In the genomic region with DNA sequence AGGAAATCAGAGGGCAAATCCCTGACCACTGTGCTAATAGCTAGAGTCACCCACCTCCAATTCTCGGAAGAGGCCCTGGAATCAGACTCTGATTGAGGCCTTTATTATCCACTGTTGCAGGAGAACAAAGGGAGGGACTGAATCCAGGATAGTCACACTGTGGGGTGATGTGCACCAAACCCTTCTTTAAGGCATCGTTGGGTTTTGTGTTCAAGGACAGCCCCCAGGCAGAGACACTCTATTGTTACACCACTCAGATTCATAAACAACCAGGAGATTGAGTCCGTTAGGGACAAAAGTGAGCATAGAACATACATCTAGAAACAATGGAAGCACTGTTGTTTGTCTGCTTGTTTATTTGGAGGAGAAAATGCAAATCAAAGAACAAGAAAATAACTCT, we compare ENCODE assay signal across 19 cellular contexts.
A peak's percentile ranks its signal among the peaks of the same experiment; 100 is the strongest.
DNase-seq lines count a peak whose midpoint lies in the region; ATAC-seq and TF ChIP-seq lines count a peak whose summit lies in the region.
"Had no signal": no experiment of that assay in that cellular context is flagged by ENCODE, and none has a peak within 500 bp of the region (broad histone marks: within the 10 kb centered on the region; RNA-seq: fewer than 3 reads in every experiment).

No MANE protein-coding gene starts in this region.

- no peak overlapping the region for H4K8ac ChIP-seq in mesendoderm (ENCODE audit: low read depth, low read length)

- H2BK120ac ChIP-seq in mesendoderm (ENCODE audit: low read depth, low read length): no peak overlapping the region

- H3K18ac ChIP-seq in mesendoderm (ENCODE audit: low read length): no peak overlapping the region

- no peak overlapping the region for H3K4me3 ChIP-seq in colonic mucosa
- H3K4me3 ChIP-seq in heart left ventricle: no peak overlapping the region
- H3K4me3 ChIP-seq in mesendoderm (ENCODE audit: low read length): no peak overlapping the region
- H3K4me3 ChIP-seq: A549; BLaER1 treated with 17β-estradiol and CSF1 and Interleukin-3, amounts not matched to agents 10 nM and 100 nM; PC-9 had no signal

- no peaks in the 10 kb centered on the region for H3K79me2 ChIP-seq in mesendoderm (ENCODE audit: control insufficient read depth, insufficient read depth, low read length)

- H3K4me2 ChIP-seq in mesendoderm (ENCODE audit: low read length): no peak overlapping the region
- H3K4me2 ChIP-seq: A549; BLaER1 treated with 17β-estradiol and CSF1 and Interleukin-3, amounts not matched to agents 10 nM and 100 nM; PC-9 had no signal

- H3K23ac ChIP-seq in mesendoderm (ENCODE audit: low read length): no peak overlapping the region

- no peak overlapping the region for H3K4ac ChIP-seq in mesendoderm (ENCODE audit: low read depth, low read length)

- TF ChIP-seq POLR2A in heart left ventricle (IDR thresholded peaks at IDR 0.05): no peak

- H3K9me3 ChIP-seq in colonic mucosa (no peaks in the 10 kb centered on the region), heart left ventricle (no peaks in the 10 kb centered on the region)
- H3K9me3 ChIP-seq: A549; BLaER1 treated with 17β-estradiol and CSF1 and Interleukin-3, amounts not matched to agents 10 nM and 100 nM had no signal

- H2BK5ac ChIP-seq in mesendoderm (ENCODE audit: low read length): no peak overlapping the region

- H3K9ac ChIP-seq in colonic mucosa (ENCODE audit: low read depth in 2 of 2, low read length in 2 of 2): no peak overlapping the region
- no peak overlapping the region for H3K9ac ChIP-seq in mesendoderm (ENCODE audit: low read length)
- H3K9ac ChIP-seq: BLaER1 treated with 17β-estradiol and CSF1 and Interleukin-3, amounts not matched to agents 10 nM and 100 nM had no signal

- WGBS in heart left ventricle, 4 donors: 78 to 86% (median 84%) methylated on average over 3 of the region's 3 CpGs
- no CpG with 5 or more reads among the region's 3 CpGs for WGBS in mesendoderm (ENCODE audit: extremely low coverage, insufficient coverage, low lambda C conversion rate)

- no peaks in the 10 kb centered on the region for H3K27me3 ChIP-seq in colonic mucosa
- no peaks in the 10 kb centered on the region for H3K27me3 ChIP-seq in heart left ventricle
- no peaks in the 10 kb centered on the region for H3K27me3 ChIP-seq in mesendoderm (ENCODE audit: insufficient read depth, low read length, poor library complexity)
- H3K27me3 ChIP-seq: BLaER1 treated with 17β-estradiol and CSF1 and Interleukin-3, amounts not matched to agents 10 nM and 100 nM had no signal

- in situ Hi-C loops in SK-MEL-5 (cut with HindIII; ENCODE audit: low pct_unique_long_range_greater_than_20kb, low sequenced_read_pairs): no loop called here

- intact Hi-C loops in sciatic nerve (cut with DNase I) (no loop called here), colonic mucosa (cut with DNase I) (loop anchor here (10.0 kb wide), 1 partner anchor 54 kb away; no protein-coding TSS in a partner anchor), heart left ventricle (cut with DNase I) (no loop called here)

- H3K79me1 ChIP-seq in mesendoderm (ENCODE audit: low read length): no peaks in the 10 kb centered on the region

- ATAC-seq in sciatic nerve (peak; percentile 32), heart left ventricle (no peak)
- ATAC-seq: A549 had no signal

- H2AK5ac ChIP-seq in mesendoderm (ENCODE audit: low read length): no peak overlapping the region

- DNase-seq in SK-MEL-5 (ENCODE audit: low read depth, low spot score) (peak; percentile 94), foreskin melanocyte (peak; percentile 75), medulla oblongata (ENCODE audit: extremely low spot score) (peak; percentile 89), sciatic nerve (ENCODE audit: low spot score) (no peak), colonic mucosa (no peak), heart left ventricle (no peak), mesendoderm (no peak)
- DNase-seq in stimulated activated CD4-positive, alpha-beta T cell treated with anti-CD3 and anti-CD28 coated beads, Interleukin-4, amount 100 ng/mL, for 1 hour: no peak
- DNase-seq: CD8-positive, alpha-beta memory T cell; HFFc6; IMR-90; NCI-H1436; NCI-H1930; NCI-H526; PC-9; SIG-M5 had no signal

- TF ChIP-seq CTCF in colonic mucosa (IDR thresholded peaks at IDR 0.05): no peak
- no peak for TF ChIP-seq CTCF in heart left ventricle (IDR thresholded peaks at IDR 0.05)

- H3K36me3 ChIP-seq in colonic mucosa: no peaks in the 10 kb centered on the region
- H3K36me3 ChIP-seq in heart left ventricle: no peaks in the 10 kb centered on the region
- H3K36me3 ChIP-seq in mesendoderm (ENCODE audit: control insufficient read depth, insufficient read depth, low read length): no peaks in the 10 kb centered on the region
- H3K36me3 ChIP-seq: BLaER1 treated with 17β-estradiol and CSF1 and Interleukin-3, amounts not matched to agents 10 nM and 100 nM had no signal

- no peak overlapping the region for H4K5ac ChIP-seq in mesendoderm (ENCODE audit: low read length)

- H3K27ac ChIP-seq in colonic mucosa (no peak overlapping the region), heart left ventricle (no peak overlapping the region), mesendoderm (ENCODE audit: low read depth, low read length) (no peak overlapping the region)
- H3K27ac ChIP-seq: A549; BLaER1 treated with 17β-estradiol and CSF1 and Interleukin-3, amounts not matched to agents 10 nM and 100 nM; PC-9; RWPE1 had no signal

- H3K4me1 ChIP-seq in colonic mucosa (no peaks in the 10 kb centered on the region), heart left ventricle (no peaks in the 10 kb centered on the region), mesendoderm (ENCODE audit: control insufficient read depth, low read depth, low read length) (no peaks in the 10 kb centered on the region)
- H3K4me1 ChIP-seq: A549; BLaER1 treated with 17β-estradiol and CSF1 and Interleukin-3, amounts not matched to agents 10 nM and 100 nM had no signal

- H2BK15ac ChIP-seq in mesendoderm (replicated peaks; ENCODE audit: low read depth): no peak overlapping the region

- no peak overlapping the region for H3K56ac ChIP-seq in mesendoderm (ENCODE audit: low read length)

Comparison
In these comparisons a context has a peak if more than half of its experiments do, and no peak if none do; other contexts are left out.
1. DNase-seq: peak in SK-MEL-5 (single experiment), foreskin melanocyte (single experiment) and medulla oblongata (single experiment); none in sciatic nerve (single experiment), stimulated activated CD4-positive, alpha-beta T cell treated with anti-CD3 and anti-CD28 coated beads, Interleukin-4, amount 100 ng/mL, for 1 hour (single experiment), colonic mucosa (single experiment), heart left ventricle (0 of 5) and mesendoderm (single experiment).